Comparison of ENCODE assay signal across 19 cellular contexts in the genomic region with DNA sequence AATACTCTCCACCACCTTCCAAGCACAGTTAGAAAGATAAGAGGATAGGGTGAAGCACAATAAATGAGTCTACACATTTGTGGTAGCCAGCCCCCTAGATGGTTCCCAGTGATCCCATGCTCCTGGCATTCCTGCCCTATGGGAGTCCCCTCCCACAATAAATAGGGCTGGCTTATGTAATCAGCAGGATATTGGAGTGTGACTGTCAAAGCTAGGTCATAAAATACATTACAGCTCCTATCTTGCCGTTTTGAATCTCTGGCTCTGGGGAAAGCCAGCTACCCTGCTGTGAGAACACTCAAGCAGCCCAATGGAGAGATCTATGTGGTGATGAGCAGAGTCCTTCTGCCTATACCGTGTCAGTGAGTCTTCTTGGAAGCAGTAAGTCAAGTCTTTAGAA.
"Had no signal": no experiment of that assay in that cellular context is flagged by ENCODE, and none has a peak within 500 bp of the region (broad histone marks: within the 10 kb centered on the region; RNA-seq: fewer than 3 reads in every experiment).

No MANE protein-coding gene starts in this region.

- H3K27ac Mint-ChIP-seq: activated CD4-positive, alpha-beta memory T cell treated with anti-CD3 and anti-CD28 coated beads, Interleukin-2, amount 10 ng/mL, durations not matched to agents 7 days and 5 days; activated CD8-positive, alpha-beta memory T cell treated with anti-CD3 and anti-CD28 coated beads, Interleukin-2, amount 10 ng/mL, durations not matched to agents 7 days and 5 days; activated naive CD8-positive, alpha-beta T cell treated with anti-CD3 and anti-CD28 coated beads for 36 hours; effector memory CD8-positive, alpha-beta T cell; progenitor cell of endocrine pancreas; T-cell; type B pancreatic cell had no signal

- H3K27me3 ChIP-seq: stomach had no signal

- H3K36me3 ChIP-seq: left ventricle myocardium inferior, stomach had no signal

- H3K27ac ChIP-seq: epithelial cell of prostate, foreskin keratinocyte, left ventricle myocardium inferior, stomach had no signal

- H3K36me3 Mint-ChIP-seq: activated CD8-positive, alpha-beta memory T cell treated with anti-CD3 and anti-CD28 coated beads, Interleukin-2, amount 10 ng/mL, durations not matched to agents 7 days and 5 days; activated naive CD8-positive, alpha-beta T cell treated with anti-CD3 and anti-CD28 coated beads for 36 hours; T-cell had no signal

- ATAC-seq: activated CD8-positive, alpha-beta memory T cell treated with anti-CD3 and anti-CD28 coated beads, Interleukin-2, amount 10 ng/mL, durations not matched to agents 7 days and 5 days; effector memory CD8-positive, alpha-beta T cell; foreskin keratinocyte; T-cell had no signal

- DNase-seq: activated CD4-positive, alpha-beta memory T cell treated with anti-CD3 and anti-CD28 coated beads, Interleukin-2, amount 10 ng/mL, durations not matched to agents 7 days and 5 days; activated CD4-positive, alpha-beta T cell treated with anti-CD3 and anti-CD28 coated beads for 48 hours; activated CD4-positive, CD25-positive, alpha-beta regulatory T cell; activated CD8-positive, alpha-beta memory T cell treated with anti-CD3 and anti-CD28 coated beads, Interleukin-2, amount 10 ng/mL, durations not matched to agents 7 days and 5 days; activated naive CD8-positive, alpha-beta T cell treated with anti-CD3 and anti-CD28 coated beads for 36 hours; amniotic stem cell; effector memory CD8-positive, alpha-beta T cell; foreskin keratinocyte; glutamatergic neuron; kidney glomerular epithelial cell; left ventricle myocardium inferior; mammary epithelial cell; stimulated activated CD4-positive, alpha-beta T cell treated with anti-CD3 and anti-CD28 coated beads, Interleukin-2, amount 100 ng/mL, for 48 hours; stomach; T-cell had no signal

- H3K4me3 ChIP-seq: left ventricle myocardium inferior, stomach had no signal

- H3K4me1 Mint-ChIP-seq: activated CD4-positive, alpha-beta memory T cell treated with anti-CD3 and anti-CD28 coated beads, Interleukin-2, amount 10 ng/mL, durations not matched to agents 7 days and 5 days; activated CD8-positive, alpha-beta memory T cell treated with anti-CD3 and anti-CD28 coated beads, Interleukin-2, amount 10 ng/mL, durations not matched to agents 7 days and 5 days; activated naive CD8-positive, alpha-beta T cell treated with anti-CD3 and anti-CD28 coated beads for 36 hours; neural crest cell; T-cell had no signal

- H3K4me1 ChIP-seq: foreskin keratinocyte, left ventricle myocardium inferior, stomach had no signal

- H3K9me3 ChIP-seq: left ventricle myocardium inferior, stomach had no signal

- H3K27me3 Mint-ChIP-seq: activated CD4-positive, alpha-beta memory T cell treated with anti-CD3 and anti-CD28 coated beads, Interleukin-2, amount 10 ng/mL, durations not matched to agents 7 days and 5 days; activated CD8-positive, alpha-beta memory T cell treated with anti-CD3 and anti-CD28 coated beads, Interleukin-2, amount 10 ng/mL, durations not matched to agents 7 days and 5 days; progenitor cell of endocrine pancreas had no signal

- H3K4me3 Mint-ChIP-seq: activated CD4-positive, alpha-beta memory T cell treated with anti-CD3 and anti-CD28 coated beads, Interleukin-2, amount 10 ng/mL, durations not matched to agents 7 days and 5 days; activated CD8-positive, alpha-beta memory T cell treated with anti-CD3 and anti-CD28 coated beads, Interleukin-2, amount 10 ng/mL, durations not matched to agents 7 days and 5 days; activated naive CD8-positive, alpha-beta T cell treated with anti-CD3 and anti-CD28 coated beads for 36 hours; effector memory CD8-positive, alpha-beta T cell; neural crest cell; T-cell; type B pancreatic cell had no signal

- H3K9me3 Mint-ChIP-seq: activated CD4-positive, alpha-beta memory T cell treated with anti-CD3 and anti-CD28 coated beads, Interleukin-2, amount 10 ng/mL, durations not matched to agents 7 days and 5 days; activated naive CD8-positive, alpha-beta T cell treated with anti-CD3 and anti-CD28 coated beads for 36 hours had no signal
